Comparison of ENCODE assay signal across 8 cellular contexts in genomic region chr2:65420712-65421431, GRCh38. TPM values are rescaled to one million over a fixed set of nuclear protein-coding genes. Genes with fewer than 3 reads are reported as not detected.
DNase-seq lines count a peak whose midpoint lies in the region; ATAC-seq and TF ChIP-seq lines count a peak whose summit lies in the region.

No MANE protein-coding gene starts in this region.

- peaks cover 36% of the 10 kb centered on the region for H3K4me1 Mint-ChIP-seq in activated naive CD4-positive, alpha-beta T cell treated with anti-CD3 and anti-CD28 coated beads for 36 hours (ENCODE audit: low read depth)

- peak overlapping the region; percentile 20 for H3K4me3 Mint-ChIP-seq in activated naive CD4-positive, alpha-beta T cell treated with anti-CD3 and anti-CD28 coated beads for 36 hours

- intact Hi-C loops in activated naive CD4-positive, alpha-beta T cell treated with anti-CD3 and anti-CD28 coated beads for 36 hours (cut with micrococcal nuclease), result no loop called here
- intact Hi-C loops in left ventricle myocardium superior (cut with micrococcal nuclease) (no loop called here), tibial artery (cut with DNase I; ENCODE audit: low total_unique reads) (no loop called here), posterior vena cava (cut with DNase I) (no loop called here)

- peak; percentile 45 for DNase-seq in activated naive CD4-positive, alpha-beta T cell treated with anti-CD3 and anti-CD28 coated beads for 36 hours
- DNase-seq in activated naive CD4-positive, alpha-beta T cell treated with anti-CD3 and anti-CD28 coated beads, Interleukin-2, amount 50 U/mL, for 16 hours, result no peak
- DNase-seq in SKM-1 treated with dmso at 0.1 percent for 144 hours (lab: John Stamatoyannopoulos, UW; ENCODE audit: unreplicated experiment) (peak; percentile 74), left ventricle myocardium superior (no peak), tibial artery (no peak), posterior vena cava (ENCODE audit: low spot score) (no peak)

- ATAC-seq in HG03196 (IDR thresholded peaks at IDR 0.05; ENCODE audit: unreplicated experiment), result peak; percentile 57
- ATAC-seq in left ventricle myocardium superior, result peak; percentile 56
- no peak for ATAC-seq in GM19023 (IDR thresholded peaks at IDR 0.05; ENCODE audit: unreplicated experiment)

- no peaks in the 10 kb centered on the region for H3K36me3 Mint-ChIP-seq in activated naive CD4-positive, alpha-beta T cell treated with anti-CD3 and anti-CD28 coated beads for 36 hours (ENCODE audit: low read depth)

- no peaks in the 10 kb centered on the region for H3K27me3 Mint-ChIP-seq in activated naive CD4-positive, alpha-beta T cell treated with anti-CD3 and anti-CD28 coated beads for 36 hours (ENCODE audit: low read depth)

- no peak for TF ChIP-seq CTCF in tibial artery (IDR thresholded peaks at IDR 0.05)

- H3K27ac Mint-ChIP-seq in activated naive CD4-positive, alpha-beta T cell treated with anti-CD3 and anti-CD28 coated beads for 36 hours, result no peak overlapping the region

- H3K4me1 ChIP-seq in tibial artery, result peaks cover 0 to 33% (median 0%) of the 10 kb centered on the region in 4 donors

- CTCF ChIA-PET in activated naive CD4-positive, alpha-beta T cell treated with anti-CD3 and anti-CD28 coated beads for 36 hours (lab: Charles Lee), result interaction anchor here (0.6 to 1.2 kb wide), 2 partner anchors 101 to 133 kb away, joined by 3 to 4 read pairs; no protein-coding TSS in a partner anchor

- H3K27ac ChIP-seq in tibial artery, result no peak overlapping the region

- no peaks in the 10 kb centered on the region for H3K36me3 ChIP-seq in tibial artery

- no peaks in the 10 kb centered on the region for H3K9me3 Mint-ChIP-seq in activated naive CD4-positive, alpha-beta T cell treated with anti-CD3 and anti-CD28 coated beads for 36 hours

- no peaks in the 10 kb centered on the region for H3K27me3 ChIP-seq in tibial artery

- H3K9me3 ChIP-seq in tibial artery, result no peaks in the 10 kb centered on the region

- H3K4me3 ChIP-seq in tibial artery, result no peak overlapping the region

RNA-seq across cellular contexts. Expression of gene SPRED2, which starts 11.5 kb away (rescaled TPM):
- 10 to 100 TPM in 1 of 2 experiments, 1 to 10 TPM in 1; 8.0 to 11.4 TPM for total RNA-seq in activated naive CD4-positive, alpha-beta T cell treated with anti-CD3 and anti-CD28 coated beads for 36 hours
- 12.8 TPM for total RNA-seq in left ventricle myocardium superior
- total RNA-seq in posterior vena cava, result 10 to 100 TPM; 21.9 to 28.3 TPM

Comparison
In these comparisons a context has a peak if more than half of its experiments do, and no peak if none do; other contexts are left out.
1. DNase-seq: peak in activated naive CD4-positive, alpha-beta T cell treated with anti-CD3 and anti-CD28 coated beads for 36 hours (single experiment) and SKM-1 treated with dmso at 0.1 percent for 144 hours (single experiment); none in activated naive CD4-positive, alpha-beta T cell treated with anti-CD3 and anti-CD28 coated beads, Interleukin-2, amount 50 U/mL, for 16 hours (single experiment), left ventricle myocardium superior (single experiment), tibial artery (0 of 2) and posterior vena cava (single experiment).